22 cellular contexts compared by ENCODE assay signal in genomic region chr22:32237021-32237420, GRCh38. TPM values are rescaled to one million over a fixed set of nuclear protein-coding genes. Genes with fewer than 3 reads are reported as not detected.
"Had no signal": no experiment of that assay in that cellular context is flagged by ENCODE, and none has a peak within 500 bp of the region (broad histone marks: within the 10 kb centered on the region; RNA-seq: fewer than 3 reads in every experiment).

No MANE protein-coding gene starts in this region.

- H3K9me3 Mint-ChIP-seq: activated CD4-positive, alpha-beta T cell treated with anti-CD3 and anti-CD28 coated beads, Interleukin-2, amount 10 ng/mL, durations not matched to agents 24 days and 14 days; activated naive CD4-positive, alpha-beta T cell treated with anti-CD3 and anti-CD28 coated beads for 36 hours; activated naive CD8-positive, alpha-beta T cell treated with anti-CD3 and anti-CD28 coated beads, Interleukin-2, amount 50 U/mL, for 24 hours; activated T-cell treated with anti-CD3 and anti-CD28 coated beads, Interleukin-2, amount 50 U/mL, for 4 hours had no signal

- H3K4me1 ChIP-seq: thyroid gland had no signal

- H3K27me3 Mint-ChIP-seq: progenitor cell of endocrine pancreas had no signal

- H3K27me3 ChIP-seq: brain microvascular endothelial cell, thyroid gland had no signal

- H3K4me3 Mint-ChIP-seq: activated CD4-positive, alpha-beta T cell treated with anti-CD3 and anti-CD28 coated beads, Interleukin-2, amount 10 ng/mL, durations not matched to agents 24 days and 14 days; activated CD8-positive, alpha-beta T cell treated with anti-CD3 and anti-CD28 coated beads, Interleukin-2, amount 10 ng/mL, durations not matched to agents 7 days and 5 days; activated naive CD4-positive, alpha-beta T cell treated with anti-CD3 and anti-CD28 coated beads for 36 hours; activated naive CD8-positive, alpha-beta T cell treated with anti-CD3 and anti-CD28 coated beads, Interleukin-2, amount 50 U/mL, for 24 hours; activated T-cell treated with anti-CD3 and anti-CD28 coated beads, Interleukin-2, amount 50 U/mL, for 4 hours had no signal

- H3K27ac Mint-ChIP-seq: activated CD4-positive, alpha-beta T cell treated with anti-CD3 and anti-CD28 coated beads, Interleukin-2, amount 10 ng/mL, durations not matched to agents 24 days and 14 days; activated CD8-positive, alpha-beta T cell treated with anti-CD3 and anti-CD28 coated beads, Interleukin-2, amount 10 ng/mL, durations not matched to agents 7 days and 5 days; activated naive CD4-positive, alpha-beta T cell treated with anti-CD3 and anti-CD28 coated beads for 36 hours; activated naive CD8-positive, alpha-beta T cell treated with anti-CD3 and anti-CD28 coated beads, Interleukin-2, amount 50 U/mL, for 24 hours; progenitor cell of endocrine pancreas had no signal

- H3K9me3 ChIP-seq: thyroid gland had no signal

- H3K36me3 ChIP-seq: brain microvascular endothelial cell, thyroid gland had no signal

- H3K4me1 Mint-ChIP-seq: activated CD4-positive, alpha-beta T cell treated with anti-CD3 and anti-CD28 coated beads, Interleukin-2, amount 10 ng/mL, durations not matched to agents 24 days and 14 days; activated naive CD8-positive, alpha-beta T cell treated with anti-CD3 and anti-CD28 coated beads, Interleukin-2, amount 50 U/mL, for 24 hours had no signal

- H3K4me3 ChIP-seq: coronary artery, thyroid gland had no signal

- H3K27ac ChIP-seq: brain microvascular endothelial cell, coronary artery, thyroid gland had no signal

- DNase-seq: activated CD4-positive, alpha-beta T cell treated with anti-CD3 and anti-CD28 coated beads, Interleukin-2, amount 10 ng/mL, durations not matched to agents 24 days and 14 days; activated CD8-positive, alpha-beta T cell treated with anti-CD3 and anti-CD28 coated beads, Interleukin-2, amount 10 ng/mL, durations not matched to agents 7 days and 5 days; activated naive CD4-positive, alpha-beta T cell treated with anti-CD3 and anti-CD28 coated beads for 36 hours; activated naive CD8-positive, alpha-beta T cell treated with anti-CD3 and anti-CD28 coated beads, Interleukin-2, amount 50 U/mL, for 24 hours; activated T-cell treated with anti-CD3 and anti-CD28 coated beads, Interleukin-2, amount 50 U/mL, for 4 hours; anterior cingulate cortex; brain microvascular endothelial cell; central memory CD4-positive, alpha-beta T cell; hypothalamus; left ventricle myocardium superior; right cardiac atrium; stimulated activated CD4-positive, alpha-beta T cell treated with anti-CD3 and anti-CD28 coated beads, Interleukin-2, amount 100 ng/mL, for 24 hours; stimulated activated naive CD4-positive, alpha-beta T cell treated with Interleukin-2 at 50 U/mL for 16 hours; thyroid gland had no signal

RNA-seq across cellular contexts. Expression of gene SLC5A4, which starts 18.1 kb away (rescaled TPM):
- total RNA-seq: activated CD4-positive, alpha-beta T cell treated with anti-CD3 and anti-CD28 coated beads, Interleukin-2, amount 10 ng/mL, durations not matched to agents 24 days and 14 days; activated CD8-positive, alpha-beta T cell treated with anti-CD3 and anti-CD28 coated beads, Interleukin-2, amount 10 ng/mL, durations not matched to agents 7 days and 5 days; activated naive CD4-positive, alpha-beta T cell treated with anti-CD3 and anti-CD28 coated beads for 36 hours; activated T-cell treated with anti-CD3 and anti-CD28 coated beads, Interleukin-2, amount 50 U/mL, for 4 hours; epithelial cell of proximal tubule; frontal cortex; left ventricle myocardium superior; mononuclear cell; progenitor cell of endocrine pancreas had no signal

RNA-seq across cellular contexts. Expression of gene RFPL2, which starts 32.1 kb away (rescaled TPM):
- total RNA-seq: activated CD4-positive, alpha-beta T cell treated with anti-CD3 and anti-CD28 coated beads, Interleukin-2, amount 10 ng/mL, durations not matched to agents 24 days and 14 days; activated CD8-positive, alpha-beta T cell treated with anti-CD3 and anti-CD28 coated beads, Interleukin-2, amount 10 ng/mL, durations not matched to agents 7 days and 5 days; activated naive CD4-positive, alpha-beta T cell treated with anti-CD3 and anti-CD28 coated beads for 36 hours; activated T-cell treated with anti-CD3 and anti-CD28 coated beads, Interleukin-2, amount 50 U/mL, for 4 hours; epithelial cell of proximal tubule; kidney epithelial cell; left ventricle myocardium superior; right cardiac atrium; skeletal muscle tissue; thyroid gland; urinary bladder had no signal
